10 cellular contexts compared by ENCODE assay signal in the genomic region with DNA sequence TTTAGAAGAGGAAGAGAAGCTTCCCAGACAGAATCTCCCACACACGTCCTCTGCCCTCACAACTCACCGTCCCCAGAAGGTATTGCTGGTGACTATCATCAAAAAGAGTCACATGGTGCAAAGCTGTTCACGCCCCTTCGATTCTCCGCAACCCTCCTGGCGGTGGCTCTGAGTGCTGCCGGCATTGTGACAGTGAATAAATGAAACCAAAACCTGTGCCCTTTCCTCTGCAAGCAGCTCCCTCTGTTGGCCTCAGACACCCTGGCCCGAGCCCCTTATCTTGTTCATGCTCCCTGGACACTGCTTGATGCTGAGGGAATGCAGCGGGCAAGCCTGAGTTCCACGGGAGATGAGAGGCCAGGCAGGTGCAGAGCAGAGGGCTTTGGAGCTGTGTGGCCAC.
DNase-seq lines count a peak whose midpoint lies in the region; ATAC-seq, FAIRE-seq and TF ChIP-seq lines count a peak whose summit lies in the region.
"Had no signal": no experiment of that assay in that cellular context is flagged by ENCODE, and none has a peak within 500 bp of the region (broad histone marks: within the 10 kb centered on the region; RNA-seq: fewer than 3 reads in every experiment).

No MANE protein-coding gene starts in this region.

- H3K4me3 Mint-ChIP-seq in T-cell: peak overlapping the region in 1 of 3 donors; percentile 30

- peak; percentile 15 for TF ChIP-seq CTCF in D721Med (IDR thresholded peaks at IDR 0.05; ENCODE audit: insufficient read depth, missing control alignments)

- H3K36me3 Mint-ChIP-seq in T-cell: no peaks in the 10 kb centered on the region

- FAIRE-seq in D721Med (lab: Jason Lieb, UNC): no peak

- peaks cover 0 to 9% of the 10 kb centered on the region in 2 donors for H3K27me3 Mint-ChIP-seq in T-cell

- ATAC-seq in T-cell (replicated peaks in 1 of 4) (peak; percentile 59 to 84 (median 76)), GM21825 (IDR thresholded peaks at IDR 0.05; ENCODE audit: unreplicated experiment) (no peak), GM19035 (IDR thresholded peaks at IDR 0.05; ENCODE audit: unreplicated experiment) (no peak), HG02852 (IDR thresholded peaks at IDR 0.05; ENCODE audit: unreplicated experiment) (no peak)

- H3K9me3 Mint-ChIP-seq in T-cell: no peaks in the 10 kb centered on the region

- CTCF ChIA-PET in T-cell (lab: Charles Lee): interaction anchor here in 1 of 2 donors (1.1 kb wide), 1 partner anchor 196 kb away, joined by 3 read pairs; no protein-coding TSS in a partner anchor

- H3K4me1 Mint-ChIP-seq in T-cell: peaks cover 5 to 12% (median 7%) of the 10 kb centered on the region in 3 donors

- DNase-seq in D721Med (ENCODE audit: insufficient read length, low spot score) (no peak), T-cell (peak in 32 of 34 experiments; percentile 5 to 54 (median 30)), retina (peak; percentile 75), NCI-H128 (lab: John Stamatoyannopoulos, UW; ENCODE audit: unreplicated experiment) (no peak)
- peak; percentile 27 for DNase-seq in activated naive CD4-positive, alpha-beta T cell treated with anti-CD3 and anti-CD28 coated beads, Interleukin-2, amount 50 U/mL, for 16 hours
- DNase-seq: left cardiac atrium, NCI-H2029 treated with DMSO at 0.1 percent for 48 hours had no signal

- H3K27ac Mint-ChIP-seq in T-cell: peak overlapping the region; percentile 28 to 43

- POLR2A ChIA-PET in T-cell (lab: Charles Lee): interaction anchor here in 1 of 2 donors (0.6 kb wide), 1 partner anchor 106 kb away, joined by 3 read pairs; no protein-coding TSS in a partner anchor

Comparison
In these comparisons a context has a peak if more than half of its experiments do, and no peak if none do; other contexts are left out.
1. DNase-seq: peak in T-cell (32 of 34), activated naive CD4-positive, alpha-beta T cell treated with anti-CD3 and anti-CD28 coated beads, Interleukin-2, amount 50 U/mL, for 16 hours (single experiment) and retina (single experiment); none in D721Med (single experiment) and NCI-H128 (single experiment).
2. ATAC-seq: peak in T-cell (4 of 4); none in GM21825 (single experiment), GM19035 (single experiment) and HG02852 (single experiment).